ENCODE assay signal across 9 cellular contexts in the genomic region with DNA sequence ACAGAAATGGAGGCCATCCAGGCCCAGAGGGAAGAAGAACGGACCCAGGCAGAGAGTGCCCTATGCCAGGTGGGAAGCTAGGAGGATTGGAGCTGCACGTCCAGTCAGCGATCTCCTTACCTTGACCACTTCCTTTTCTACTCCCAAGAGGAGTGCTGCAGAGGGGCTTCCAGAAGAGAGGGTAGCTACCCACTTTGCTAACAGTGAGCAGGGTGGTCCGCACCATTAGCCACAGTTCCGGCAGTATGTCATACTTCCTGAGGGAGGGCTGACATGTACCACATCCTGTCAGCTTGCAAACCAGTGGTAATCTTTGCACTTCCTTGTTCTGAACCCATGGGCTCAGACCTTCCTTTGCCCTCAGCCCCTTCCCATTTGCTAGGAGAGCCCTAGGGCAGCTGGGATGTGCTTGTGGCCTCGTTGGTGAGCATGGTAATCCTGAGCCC. TPM values are rescaled to one million over a fixed set of nuclear protein-coding genes. Genes with fewer than 3 reads are reported as not detected.
A peak's percentile ranks its signal among the peaks of the same experiment; 100 is the strongest.
DNase-seq lines count a peak whose midpoint lies in the region; ATAC-seq, FAIRE-seq and TF ChIP-seq lines count a peak whose summit lies in the region.
"Had no signal": no experiment of that assay in that cellular context is flagged by ENCODE, and none has a peak within 500 bp of the region (broad histone marks: within the 10 kb centered on the region; RNA-seq: fewer than 3 reads in every experiment).

No MANE protein-coding gene starts in this region.

- peak; percentile 95 for TF ChIP-seq POLR2A in GM12878 (IDR thresholded peaks at IDR 0.05; ENCODE audit: low read depth, low read length)

- no peaks in the 10 kb centered on the region for H4K20me1 ChIP-seq in GM12878 (ENCODE audit: control insufficient read depth, insufficient read depth)

- TF ChIP-seq EP300 in GM12878 (IDR thresholded peaks at IDR 0.05; ENCODE audit: borderline replicate concordance in 1 of 2, control insufficient read depth in 1 of 2, low read depth in 2 of 2, low read length in 2 of 2), result no peak

- in situ Hi-C loops in GM12878 (cut with MboI), result no loop called here

- H3K36me3 ChIP-seq in GM12878 (ENCODE audit: control insufficient read depth in 2 of 2, insufficient read depth in 2 of 2, low read length in 1 of 2), result peaks cover 2 to 8% of the 10 kb centered on the region in 2 experiments
- peaks cover 62% of the 10 kb centered on the region for H3K36me3 ChIP-seq in A673 (ENCODE audit: insufficient read depth, low read length, poor library complexity, severe bottlenecking)

- peak overlapping the region; percentile 90 for H3K9ac ChIP-seq in GM12878 (ENCODE audit: control insufficient read depth, insufficient read depth, low read length)

- H3K4me1 ChIP-seq in GM12878 (ENCODE audit: control insufficient read depth, insufficient read depth, low read length) (peaks cover 8% of the 10 kb centered on the region; the same call in 1 of the 2 replicates), A673 (ENCODE audit: insufficient read depth, low read length, poor library complexity, severe bottlenecking) (no peaks in the 10 kb centered on the region)

- POLR2A ChIA-PET in GM12878 (lab: Charles Lee) (interaction anchor here (0.5 to 1.7 kb wide), 17 partner anchors 9 to 1602 kb away, joined by 3 to 16 read pairs (median 3); a partner anchor contains a TSS), A673 (lab: Charles Lee; ENCODE audit: low non-redundant PET) (no interaction called here)

- intact Hi-C loops in GM12878 (cut with micrococcal nuclease; ENCODE audit: unreplicated experiment), result no loop called here
- intact Hi-C loops in A673 (cut with micrococcal nuclease; ENCODE audit: unreplicated experiment), result no loop called here

- H3K4me2 ChIP-seq in GM12878 (ENCODE audit: control insufficient read depth, insufficient read depth), result peak overlapping the region; percentile 95

- TF ChIP-seq RAD21 in GM12878 (IDR thresholded peaks at IDR 0.05; ENCODE audit: insufficient read depth, low read depth, low read length), result no peak

- peak; percentile 91 for FAIRE-seq in GM12878 (lab: Jason Lieb, UNC)

- H3K4me3 ChIP-seq in GM12878, result peak overlapping the region; percentile 100
- no peak overlapping the region for H3K4me3 ChIP-seq in A673 (ENCODE audit: low read depth, low read length, poor library complexity, severe bottlenecking)

- no TSS peak for BruUV-seq in GM12878 (replicated peaks; lab: Mats Ljungman, UMichigan)
- BruUV-seq in A673 (replicated peaks; lab: Mats Ljungman, UMichigan), result no TSS peak

- CTCF ChIA-PET in GM12878 (lab: Yijun Ruan, JAX) (interaction anchor here (0.8 to 2.4 kb wide), 12 partner anchors 12 to 187 kb away, joined by 3 to 9 read pairs (median 4); no protein-coding TSS in a partner anchor), A673 (lab: Charles Lee) (no interaction called here)

- 0% methylated on average over 6 of the region's 6 CpGs for WGBS in GM12878 (ENCODE audit: insufficient coverage, insufficient replicate concordance, low lambda C conversion rate, missing lambda C conversion rate)

- RAD21 ChIA-PET in GM12878 (lab: Charles Lee; ENCODE audit: unreplicated experiment), result interaction anchor here (1.0 to 2.3 kb wide), 6 partner anchors 11 to 346 kb away, joined by 3 to 6 read pairs (median 4); a partner anchor contains a TSS

- H3K27ac ChIP-seq in GM12878 (ENCODE audit: control insufficient read depth, insufficient read depth) (peak overlapping the region; percentile 96), A673 (ENCODE audit: low read depth, low read length, poor library complexity, severe bottlenecking) (no peak overlapping the region)

- DNase-seq in T-helper 2 cell, result peak in 4 of 5 experiments; percentile 25 to 92 (median 58)
- DNase-seq in GM12878 (ENCODE audit: low read depth, low spot score), result peak; percentile 51
- peak; percentile 41 for DNase-seq in stimulated activated CD4-positive, alpha-beta T cell treated with anti-CD3 and anti-CD28 coated beads, Interleukin-12 subunit alpha, Interleukin-12 subunit beta, amount 100 ng/mL, for 4 hours
- DNase-seq in cerebellum (ENCODE audit: low spot score), result no peak
- no peak for DNase-seq in NCI-H2196 (lab: John Stamatoyannopoulos, UW; ENCODE audit: unreplicated experiment)
- no peak for DNase-seq in A673 (ENCODE audit: low spot score)

- TF ChIP-seq CTCF in GM12878 (IDR thresholded peaks at IDR 0.05 in 2 of 3, conservative IDR thresholded peaks at IDR 0.05 in 1 of 3; ENCODE audit: control insufficient read depth in 2 of 3, extremely low read depth in 1 of 3, insufficient read depth in 1 of 3, low read depth in 3 of 3, low read length in 3 of 3), result no peak
- no peak for TF ChIP-seq CTCF in A673 (conservative IDR thresholded peaks at IDR 0.05; ENCODE audit: low read depth, low read length)

- peak overlapping the region; percentile 52 for H2AFZ ChIP-seq in GM12878 (ENCODE audit: control insufficient read depth, low read depth, low read length)

- SMC1A ChIA-PET in GM12878 (lab: Charles Lee; ENCODE audit: uncharacterized antibody, unreplicated experiment), result interaction anchor here (0.6 to 2.7 kb wide), 9 partner anchors 10 to 116 kb away, joined by 3 to 14 read pairs (median 3); a partner anchor contains a TSS

- peaks cover 35% of the 10 kb centered on the region for H3K79me2 ChIP-seq in GM12878 (ENCODE audit: control insufficient read depth, insufficient read depth, low read length)

- no peaks in the 10 kb centered on the region for H3K9me3 ChIP-seq in GM12878 (replicated peaks; ENCODE audit: control insufficient read depth, insufficient read depth, low read length)
- no peaks in the 10 kb centered on the region for H3K9me3 ChIP-seq in A673 (ENCODE audit: low read depth, low read length, poor library complexity, severe bottlenecking)

- no peaks in the 10 kb centered on the region for H3K27me3 ChIP-seq in GM12878 (replicated peaks in 1 of 2; ENCODE audit: control insufficient read depth in 2 of 2, insufficient read depth in 2 of 2, low read length in 1 of 2)
- H3K27me3 ChIP-seq in A673 (replicated peaks; ENCODE audit: insufficient read depth, low read depth, low read length, poor library complexity), result no peaks in the 10 kb centered on the region

- peak; percentile 94 for ATAC-seq in GM18861 (IDR thresholded peaks at IDR 0.05; ENCODE audit: unreplicated experiment)
- ATAC-seq in HG02981 (IDR thresholded peaks at IDR 0.05; ENCODE audit: unreplicated experiment), result peak; percentile 94
- peak; percentile 99 for ATAC-seq in GM12878

RNA-seq across cellular contexts. Expression of a gene that starts 35.4 kb away (rescaled TPM):
- total RNA-seq in GM12878 (2013; cell fraction: nucleolus; rRNA removed), result 42.9 and 44.5 TPM in 2 replicates
- total RNA-seq in GM12878 (2014; rRNA removed) (26.1 and 27.4 TPM in 2 replicates), GM12878 (2014; rRNA removed; fragmentation: Illumina TruSeq; extraction: Trizol) (25.2 and 27.4 TPM in 2 replicates), GM12878 (2021) (36.9 and 41.6 TPM in 2 replicates), cerebellum (26.1 TPM), A673 (2021) (56.6 and 59.0 TPM in 2 replicates)
- polyA plus RNA-seq in GM12878 (2011; ENCODE audit: low read depth), result 8.2 TPM
- polyA plus RNA-seq in GM12878 (2011; rRNA removed) (11.5 TPM in 2 replicates), GM12878 (2014; fragmentation: Illumina TruSeq; extraction: Trizol) (9.6 and 23.9 TPM in 2 replicates), GM12878 (2014; fragmentation: Nextera tagmentation; extraction: Ambion mirVana) (1 to 10 TPM; 2.4 to 3.2 TPM), GM12878 (2014; rRNA removed) (23.5 and 30.3 TPM in 2 replicates), GM12878 (2016; fragmentation: Nextera tagmentation; extraction: Ambion mirVana) (10 to 100 TPM; 30.1 to 33.4 TPM)
- polyA plus RNA-seq in GM12878 (2011; cell fraction: cytosol; rRNA removed), result 10.2 and 11.9 TPM in 2 replicates
- 19.6 and 27.2 TPM in 2 replicates for polyA plus RNA-seq in GM12878 (2011; cell fraction: nucleus; rRNA removed)
- polyA plus RNA-seq in GM12878 (2012), result 20.4 and 21.7 TPM in 2 replicates
- 7.4 and 16.0 TPM in 2 replicates for polyA minus RNA-seq in GM12878 (2011; rRNA and poly(A)+ RNA removed)
- 7.5 and 8.8 TPM in 2 replicates for polyA minus RNA-seq in GM12878 (2011; cell fraction: cytosol; rRNA and poly(A)+ RNA removed)
- polyA minus RNA-seq in GM12878 (2011; cell fraction: nucleus; rRNA and poly(A)+ RNA removed), result 5.8 and 12.1 TPM in 2 replicates

RNA-seq across cellular contexts. Expression of a gene that starts 38.7 kb away (rescaled TPM):
- not detected in 2 replicates for total RNA-seq in GM12878 (2013; cell fraction: nucleolus; rRNA removed)
- not detected in 2 replicates for total RNA-seq in GM12878 (2014; rRNA removed)
- not detected in 2 replicates for total RNA-seq in GM12878 (2014; rRNA removed; fragmentation: Illumina TruSeq; extraction: Trizol)
- total RNA-seq in GM12878 (2021), result not detected in 2 replicates
- polyA plus RNA-seq in GM12878 (2011; ENCODE audit: low read depth), result not detected
- not detected in 2 replicates for polyA plus RNA-seq in GM12878 (2011; rRNA removed)
- not detected in 2 replicates for polyA plus RNA-seq in GM12878 (2011; cell fraction: cytosol; rRNA removed)
- polyA plus RNA-seq in GM12878 (2011; cell fraction: nucleus; rRNA removed), result not detected in 2 replicates
- not detected in 2 replicates for polyA plus RNA-seq in GM12878 (2012)
- polyA plus RNA-seq in GM12878 (2014; fragmentation: Illumina TruSeq; extraction: Trizol), result not detected in 2 replicates
- polyA plus RNA-seq in GM12878 (2014; fragmentation: Nextera tagmentation; extraction: Ambion mirVana), result not detected
- polyA plus RNA-seq in GM12878 (2014; rRNA removed), result not detected in 2 replicates
- not detected for polyA plus RNA-seq in GM12878 (2016; fragmentation: Nextera tagmentation; extraction: Ambion mirVana)
- polyA minus RNA-seq in GM12878 (2011; rRNA and poly(A)+ RNA removed), result not detected in 2 replicates
- polyA minus RNA-seq in GM12878 (2011; cell fraction: cytosol; rRNA and poly(A)+ RNA removed), result not detected in 2 replicates
- not detected in 2 replicates for polyA minus RNA-seq in GM12878 (2011; cell fraction: nucleus; rRNA and poly(A)+ RNA removed)
- total RNA-seq in cerebellum, result not detected
- total RNA-seq in A673 (2021), result not detected in 2 replicates
- total RNA-seq: LHCN-M2 had no signal

RNA-seq across cellular contexts. Expression of a gene that starts 51.1 kb away (rescaled TPM):
- 81.3 and 83.1 TPM in 2 replicates for total RNA-seq in GM12878 (2013; cell fraction: nucleolus; rRNA removed)
- total RNA-seq in GM12878 (2014; rRNA removed), result 119 and 121 TPM in 2 replicates
- total RNA-seq in GM12878 (2014; rRNA removed; fragmentation: Illumina TruSeq; extraction: Trizol), result 114 and 116 TPM in 2 replicates
- total RNA-seq in GM12878 (2021), result 142 and 149 TPM in 2 replicates
- 250 TPM for polyA plus RNA-seq in GM12878 (2011; ENCODE audit: low read depth)
- 132 and 210 TPM in 2 replicates for polyA plus RNA-seq in GM12878 (2011; rRNA removed)
- polyA plus RNA-seq in GM12878 (2011; cell fraction: cytosol; rRNA removed), result 267 and 311 TPM in 2 replicates
- polyA plus RNA-seq in GM12878 (2011; cell fraction: nucleus; rRNA removed), result 261 and 310 TPM in 2 replicates
- polyA plus RNA-seq in GM12878 (2012), result 202 and 229 TPM in 2 replicates
- 143 and 148 TPM in 2 replicates for polyA plus RNA-seq in GM12878 (2014; fragmentation: Illumina TruSeq; extraction: Trizol)
- polyA plus RNA-seq in GM12878 (2014; fragmentation: Nextera tagmentation; extraction: Ambion mirVana), result 100 to 1,000 TPM; 159 to 205 TPM
- polyA plus RNA-seq in GM12878 (2014; rRNA removed), result 129 and 130 TPM in 2 replicates
- polyA plus RNA-seq in GM12878 (2016; fragmentation: Nextera tagmentation; extraction: Ambion mirVana), result 100 to 1,000 TPM in 1 of 2 experiments, 10 to 100 TPM in 1; 90.4 to 101 TPM
- 253 and 261 TPM in 2 replicates for polyA minus RNA-seq in GM12878 (2011; rRNA and poly(A)+ RNA removed)
- polyA minus RNA-seq in GM12878 (2011; cell fraction: cytosol; rRNA and poly(A)+ RNA removed), result 54.1 and 60.4 TPM in 2 replicates
- polyA minus RNA-seq in GM12878 (2011; cell fraction: nucleus; rRNA and poly(A)+ RNA removed), result 30.6 and 48.4 TPM in 2 replicates
- total RNA-seq in cerebellum, result 136 TPM
- total RNA-seq in A673 (2021), result 256 and 258 TPM in 2 replicates

RNA-seq across cellular contexts. Expression of a gene that starts 52.7 kb away (rescaled TPM):
- not detected in 2 replicates for total RNA-seq in GM12878 (2013; cell fraction: nucleolus; rRNA removed)
- total RNA-seq in GM12878 (2014; rRNA removed), result 0.06 TPM in 1 of 2 replicates, not detected in the other
- total RNA-seq in GM12878 (2014; rRNA removed; fragmentation: Illumina TruSeq; extraction: Trizol), result not detected in 2 replicates
- 0.10 TPM in 1 of 2 replicates, not detected in the other for total RNA-seq in GM12878 (2021)
- not detected for polyA plus RNA-seq in GM12878 (2011; ENCODE audit: low read depth)
- not detected in 2 replicates for polyA plus RNA-seq in GM12878 (2011; rRNA removed)
- 0.01 TPM in 1 of 2 replicates, not detected in the other for polyA plus RNA-seq in GM12878 (2011; cell fraction: cytosol; rRNA removed)
- polyA plus RNA-seq in GM12878 (2011; cell fraction: nucleus; rRNA removed), result 0.04 TPM in 1 of 2 replicates, not detected in the other
- not detected in 2 replicates for polyA plus RNA-seq in GM12878 (2012)
- not detected in 2 replicates for polyA plus RNA-seq in GM12878 (2014; fragmentation: Illumina TruSeq; extraction: Trizol)
- not detected for polyA plus RNA-seq in GM12878 (2014; fragmentation: Nextera tagmentation; extraction: Ambion mirVana)
- polyA plus RNA-seq in GM12878 (2014; rRNA removed), result 0.04 TPM in 1 of 2 replicates, not detected in the other
- polyA plus RNA-seq in GM12878 (2016; fragmentation: Nextera tagmentation; extraction: Ambion mirVana), result not detected
- not detected in 2 replicates for polyA minus RNA-seq in GM12878 (2011; rRNA and poly(A)+ RNA removed)
- not detected in 2 replicates for polyA minus RNA-seq in GM12878 (2011; cell fraction: cytosol; rRNA and poly(A)+ RNA removed)
- not detected in 2 replicates for polyA minus RNA-seq in GM12878 (2011; cell fraction: nucleus; rRNA and poly(A)+ RNA removed)
- 0.36 TPM for total RNA-seq in cerebellum
- not detected in 2 replicates for total RNA-seq in A673 (2021)

Comparison
In these comparisons a context has a peak if more than half of its experiments do, and no peak if none do; other contexts are left out.
1. DNase-seq: peak in T-helper 2 cell (4 of 5), GM12878 (single experiment) and stimulated activated CD4-positive, alpha-beta T cell treated with anti-CD3 and anti-CD28 coated beads, Interleukin-12 subunit alpha, Interleukin-12 subunit beta, amount 100 ng/mL, for 4 hours (single experiment); none in cerebellum (single experiment), NCI-H2196 (single experiment) and A673 (single experiment).
2. Peak in every context shown above with its lines, with median percentiles within 50 percentile points of each other: ATAC-seq.